In the genomic region with DNA sequence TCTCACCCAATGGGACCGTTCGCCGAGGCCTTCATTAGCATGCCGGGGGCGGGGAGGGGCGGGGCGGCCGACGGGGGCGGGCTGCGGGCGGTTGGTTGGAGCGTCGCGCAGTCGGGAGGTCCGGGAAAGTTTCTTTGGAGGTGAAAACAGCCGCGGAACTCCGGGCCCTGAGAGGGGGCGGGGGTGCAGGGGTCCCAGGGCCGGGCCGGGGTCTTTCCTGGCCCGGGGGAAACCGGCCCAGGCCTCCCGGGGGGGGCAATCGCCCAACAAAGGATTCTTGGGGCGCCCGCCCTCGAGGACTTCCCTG, we compare ENCODE assay signal across 8 cellular contexts. TPM values are rescaled to one million over a fixed set of nuclear protein-coding genes. Genes with fewer than 3 reads are reported as not detected.
A peak's percentile ranks its signal among the peaks of the same experiment; 100 is the strongest.
DNase-seq lines count a peak whose midpoint lies in the region; ATAC-seq and TF ChIP-seq lines count a peak whose summit lies in the region.

A gene (plus strand): TSS at position 90 of the 307 bp plus-strand sequence. CDS start 366 bp downstream, outside the sequence.

- H3K9ac ChIP-seq in mammary epithelial cell (ENCODE audit: insufficient read depth, low read length), result peak within 1 kb of the TSS; percentile 82

- no peaks in the 10 kb centered on the region for H3K27me3 Mint-ChIP-seq in activated T-cell treated with anti-CD3 and anti-CD28 coated beads, Interleukin-2, amount 50 U/mL, for 72 hours (ENCODE audit: low read depth)

- in situ Hi-C loops in mammary epithelial cell (cut with MboI; ENCODE audit: low sequenced_read_pairs in 2 of 2) (no loop called here), KBM-7 (cut with MboI; ENCODE audit: low pct_unique_long_range_greater_than_20kb, low sequenced_read_pairs) (no loop called here)

- intact Hi-C loops in mammary epithelial cell (cut with micrococcal nuclease) (loop anchor here (1.0 to 2.0 kb wide), 2 partner anchors 16 to 54 kb away; a partner anchor contains a TSS), lower leg skin (cut with DNase I; ENCODE audit: low total_unique reads) (no loop called here), thyroid gland (cut with DNase I) (loop anchor here (2.0 to 5.0 kb wide), 2 partner anchors 16 to 54 kb away; a partner anchor contains a TSS)

- peak within 1 kb of the TSS; percentile 42 for H3K27ac Mint-ChIP-seq in activated T-cell treated with anti-CD3 and anti-CD28 coated beads, Interleukin-2, amount 50 U/mL, for 72 hours

- H3K9me3 Mint-ChIP-seq in activated T-cell treated with anti-CD3 and anti-CD28 coated beads, Interleukin-2, amount 50 U/mL, for 72 hours, result no peaks in the 10 kb centered on the region

- H3K4me1 ChIP-seq in mammary epithelial cell (ENCODE audit: insufficient read depth, low read length) (peaks cover 25% of the 10 kb centered on the region), thyroid gland (peaks cover 19 to 20% of the 10 kb centered on the region in 2 donors)

- no peak for DNase-seq in activated T-cell treated with anti-CD3 and anti-CD28 coated beads, Interleukin-2, amount 50 U/mL, for 72 hours
- DNase-seq in activated T-cell treated with anti-CD3 and anti-CD28 coated beads for 4 hours, result no peak
- no peak for DNase-seq in mammary epithelial cell
- no peak for DNase-seq in lower leg skin (ENCODE audit: low spot score in 2 of 2)
- DNase-seq in thyroid gland, result no peak
- DNase-seq in KBM-7, result no peak
- DNase-seq in NCI-H1417 treated with DMSO at 0.1 percent for 48 hours (lab: John Stamatoyannopoulos, UW), result no peak

- dilution Hi-C loops in mammary epithelial cell (cut with HindIII; ENCODE audit: low sequenced_read_pairs), result no loop called here

- H2AFZ ChIP-seq in mammary epithelial cell (ENCODE audit: low read depth, low read length), result peak within 1 kb of the TSS; percentile 85

- H3K27me3 ChIP-seq in mammary epithelial cell (ENCODE audit: insufficient read depth, low read length) (no peaks in the 10 kb centered on the region), thyroid gland (no peaks in the 10 kb centered on the region)

- TF ChIP-seq POLR2A in lower leg skin (IDR thresholded peaks at IDR 0.05) (no peak), thyroid gland (IDR thresholded peaks at IDR 0.05) (peak in 1 of 2 donors; percentile 32)

- peaks cover 16% of the 10 kb centered on the region for H3K79me2 ChIP-seq in mammary epithelial cell (ENCODE audit: insufficient read depth, low read length)

- H3K27ac ChIP-seq in mammary epithelial cell (ENCODE audit: insufficient read depth, low read depth, low read length) (peak within 1 kb of the TSS; percentile 78), thyroid gland (peak within 1 kb of the TSS in 2 of 3 donors; percentile 53 to 63)

- H3K4me3 Mint-ChIP-seq in activated T-cell treated with anti-CD3 and anti-CD28 coated beads, Interleukin-2, amount 50 U/mL, for 72 hours, result peak within 1 kb of the TSS; percentile 84 to 88

- H3K36me3 ChIP-seq in mammary epithelial cell (ENCODE audit: insufficient read depth, low read length) (no peaks in the 10 kb centered on the region), thyroid gland (no peaks in the 10 kb centered on the region)

- peak within 1 kb of the TSS; percentile 91 for H3K4me2 ChIP-seq in mammary epithelial cell (ENCODE audit: insufficient read depth, low read depth, low read length)

- no CpG with 5 or more reads among the region's 30 CpGs for whole genome bisulfite sequencing in mammary epithelial cell (ENCODE audit: low coverage, missing lambda C conversion rate)
- WGBS in lower leg skin, 2 donors, result 0% methylated on average over 2 to 13 of the region's 30 CpGs
- 0% methylated on average over 1 of the region's 30 CpGs; no CpG with 5 or more reads in 1 of the 2 donors for WGBS in thyroid gland, 2 donors

- TF ChIP-seq CTCF in mammary epithelial cell (conservative IDR thresholded peaks at IDR 0.05 in 1 of 2, IDR thresholded peaks at IDR 0.05 in 1 of 2; ENCODE audit: extremely low read depth in 1 of 2, insufficient read depth in 1 of 2, low read depth in 1 of 2, low read length in 2 of 2), result no peak
- TF ChIP-seq CTCF in lower leg skin (IDR thresholded peaks at IDR 0.05), result no peak
- no peak for TF ChIP-seq CTCF in thyroid gland (IDR thresholded peaks at IDR 0.05)

- H3K4me1 Mint-ChIP-seq in activated T-cell treated with anti-CD3 and anti-CD28 coated beads, Interleukin-2, amount 50 U/mL, for 72 hours (ENCODE audit: low read depth), result peaks cover 21% of the 10 kb centered on the region

- H3K36me3 Mint-ChIP-seq in activated T-cell treated with anti-CD3 and anti-CD28 coated beads, Interleukin-2, amount 50 U/mL, for 72 hours (ENCODE audit: insufficient read depth in 2 of 2), result peaks cover 2 to 4% of the 10 kb centered on the region in 2 donors

- BruUV-seq in mammary epithelial cell (replicated peaks; lab: Mats Ljungman, UMichigan), result no TSS peak

- H3K4me3 ChIP-seq in mammary epithelial cell (replicated peaks in 1 of 3; ENCODE audit: insufficient read depth in 1 of 3, low read depth in 2 of 3, low read length in 3 of 3), result peak within 1 kb of the TSS; percentile 71 to 94 (median 78)
- H3K4me3 ChIP-seq in lower leg skin (ENCODE audit: low read depth, poor library complexity, severe bottlenecking), result peak within 1 kb of the TSS; percentile 84
- peak within 1 kb of the TSS; percentile 83 to 95 (median 85) for H3K4me3 ChIP-seq in thyroid gland (replicated peaks in 1 of 3)

- no peaks in the 10 kb centered on the region for H3K9me3 ChIP-seq in mammary epithelial cell (replicated peaks; ENCODE audit: insufficient read depth, low read length)
- H3K9me3 ChIP-seq in thyroid gland, result no peaks in the 10 kb centered on the region

- ATAC-seq in activated T-cell treated with anti-CD3 and anti-CD28 coated beads, Interleukin-2, amount 50 U/mL, for 72 hours (replicated peaks in 1 of 2), result no peak
- no peak for ATAC-seq in HG02870 (IDR thresholded peaks at IDR 0.05; ENCODE audit: unreplicated experiment)

- CTCF ChIA-PET in mammary epithelial cell (lab: Charles Lee; ENCODE audit: low non-redundant PET), result no interaction called here

- no peaks in the 10 kb centered on the region for H4K20me1 ChIP-seq in mammary epithelial cell (ENCODE audit: insufficient read depth, low read length)

RNA-seq across cellular contexts. Expression of the gene that starts here (rescaled TPM):
- total RNA-seq in activated T-cell treated with anti-CD3 and anti-CD28 coated beads, Interleukin-2, amount 50 U/mL, for 72 hours, result 10 to 100 TPM; 68.9 to 78.3 TPM
- 100 to 1,000 TPM in 1 of 2 donors, 10 to 100 TPM in 1; 95.7 to 162 TPM for total RNA-seq in mammary epithelial cell
- polyA plus RNA-seq in mammary epithelial cell, result 51.6 TPM
- 13.5 TPM for polyA minus RNA-seq in mammary epithelial cell
- 100 to 1,000 TPM; 112 to 135 (median 123) TPM for total RNA-seq in lower leg skin
- 100 to 1,000 TPM in 2 of 4 donors, 10 to 100 TPM in 2; 93.3 to 160 (median 105) TPM for total RNA-seq in thyroid gland
